In the genomic region with DNA sequence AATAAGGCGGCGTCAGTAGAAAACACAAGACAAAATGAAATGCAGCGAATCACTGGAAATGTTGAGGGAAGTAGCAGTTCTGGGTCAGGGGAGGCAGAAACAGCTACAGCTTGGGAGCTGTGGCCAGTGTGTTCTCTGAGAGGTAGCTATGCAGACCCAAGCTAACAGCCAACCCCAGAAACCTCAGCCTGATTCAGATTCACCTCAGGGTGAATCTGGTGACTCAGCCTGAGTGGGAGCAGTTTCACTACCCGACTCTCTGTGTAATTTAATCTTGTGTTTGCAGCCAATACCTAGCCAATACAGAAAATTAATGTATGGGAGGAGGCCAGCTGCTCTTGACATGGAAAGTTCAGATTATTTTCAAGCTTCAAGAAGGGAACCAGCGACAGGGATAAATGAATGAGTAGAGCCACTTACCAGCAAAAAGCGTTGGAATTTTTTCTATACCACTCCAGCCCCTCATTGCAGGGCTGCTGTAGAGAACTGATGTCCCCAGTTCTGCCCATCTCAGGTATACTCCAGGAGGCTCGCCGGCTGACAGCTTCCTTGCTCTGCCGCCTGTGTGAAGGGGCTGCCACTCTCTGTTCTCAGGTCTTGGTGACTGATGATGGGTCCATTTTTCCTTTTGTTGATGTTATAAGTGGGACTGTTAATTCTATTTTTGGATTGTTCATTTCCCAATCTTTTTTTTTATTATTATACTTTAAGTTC, we compare ENCODE assay signal across 8 cellular contexts. TPM values are rescaled to one million over a fixed set of nuclear protein-coding genes. Genes with fewer than 3 reads are reported as not detected.
DNase-seq lines count a peak whose midpoint lies in the region; ATAC-seq, FAIRE-seq and TF ChIP-seq lines count a peak whose summit lies in the region.

No MANE protein-coding gene starts in this region.

- no peak for FAIRE-seq in A549 (lab: Jason Lieb, UNC)

- ATAC-seq in A549 = peak; percentile 75 to 85; a peak in 5 of 6 replicates
- ATAC-seq in foreskin keratinocyte = peak; percentile 90
- peak; percentile 100 for ATAC-seq in stimulated activated naive CD8-positive, alpha-beta T cell treated with anti-CD3 and anti-CD28 coated beads, Interleukin-15, amount 100 ng/mL, for 72 hours

- CTCF ChIA-PET in A549 (lab: Yijun Ruan, JAX) = interaction anchor here (0.8 to 2.7 kb wide), 6 partner anchors 8 to 139 kb away, joined by 3 to 9 read pairs (median 6); partner anchors contain the start of gene IGFL3

- H3K4me3 ChIP-seq in A549 (no peak overlapping the region), H7 (ENCODE audit: insufficient read depth, low read depth, low read length) (no peak overlapping the region)

- H3K27me3 Mint-ChIP-seq in stimulated activated naive CD8-positive, alpha-beta T cell treated with anti-CD3 and anti-CD28 coated beads, Interleukin-15, amount 100 ng/mL, for 72 hours = peaks cover 69% of the 10 kb centered on the region
- H3K27me3 Mint-ChIP-seq in glutamatergic neuron (ENCODE audit: unreplicated experiment) = peaks cover 3% of the 10 kb centered on the region

- no peaks in the 10 kb centered on the region for H3K9me3 Mint-ChIP-seq in stimulated activated naive CD8-positive, alpha-beta T cell treated with anti-CD3 and anti-CD28 coated beads, Interleukin-15, amount 100 ng/mL, for 72 hours
- H3K9me3 Mint-ChIP-seq in glutamatergic neuron (ENCODE audit: unreplicated experiment) = peaks cover 2% of the 10 kb centered on the region

- peak overlapping the region in 1 of 2 donors; percentile 33 for H3K4me3 Mint-ChIP-seq in stimulated activated naive CD8-positive, alpha-beta T cell treated with anti-CD3 and anti-CD28 coated beads, Interleukin-15, amount 100 ng/mL, for 72 hours
- H3K4me3 Mint-ChIP-seq in glutamatergic neuron (ENCODE audit: unreplicated experiment) = no peak overlapping the region

- POLR2A ChIA-PET in A549 (lab: Yijun Ruan, JAX) = no interaction called here

- no peak overlapping the region for H3K27ac Mint-ChIP-seq in stimulated activated naive CD8-positive, alpha-beta T cell treated with anti-CD3 and anti-CD28 coated beads, Interleukin-15, amount 100 ng/mL, for 72 hours
- no peak overlapping the region for H3K27ac Mint-ChIP-seq in glutamatergic neuron (ENCODE audit: unreplicated experiment)

- DNase-seq in A549 (ENCODE audit: low read depth in 1 of 2, low spot score in 1 of 2) = peak in 1 of 2 experiments; percentile 70
- peak; percentile 22 for DNase-seq in H7
- DNase-seq in T1000 (lab: John Stamatoyannopoulos, UW) = peak; percentile 36
- DNase-seq in foreskin keratinocyte = peak; percentile 82 to 91
- peak; percentile 64 to 75 for DNase-seq in stimulated activated naive CD8-positive, alpha-beta T cell treated with anti-CD3 and anti-CD28 coated beads, Interleukin-15, amount 100 ng/mL, for 72 hours
- no peak for DNase-seq in occipital lobe (lab: John Stamatoyannopoulos, UW)
- no peak for DNase-seq in glutamatergic neuron
- no peak for DNase-seq in NCI-H2029 treated with DMSO at 0.1 percent for 48 hours (lab: John Stamatoyannopoulos, UW)

- H3K27ac ChIP-seq in A549 = peak overlapping the region; percentile 2 to 68; a peak in 3 of 6 replicates
- peak overlapping the region; percentile 88 for H3K27ac ChIP-seq in foreskin keratinocyte

- H3K36me3 Mint-ChIP-seq in glutamatergic neuron (ENCODE audit: unreplicated experiment) = no peaks in the 10 kb centered on the region

- WGBS in A549 (ENCODE audit: missing lambda C conversion rate) = 65% methylated on average over 9 of the region's 9 CpGs

- H3K4me1 ChIP-seq in A549 (peaks cover 13% of the 10 kb centered on the region), foreskin keratinocyte (peaks cover 16% of the 10 kb centered on the region)

- H3K36me3 ChIP-seq in H7 (replicated peaks; ENCODE audit: control insufficient read depth, insufficient read depth, low read length) = no peaks in the 10 kb centered on the region

- no peak for TF ChIP-seq POLR2A in A549 (IDR thresholded peaks at IDR 0.05; ENCODE audit: low read length)

- H3K4me1 Mint-ChIP-seq in stimulated activated naive CD8-positive, alpha-beta T cell treated with anti-CD3 and anti-CD28 coated beads, Interleukin-15, amount 100 ng/mL, for 72 hours = peaks cover 24% of the 10 kb centered on the region
- H3K4me1 Mint-ChIP-seq in glutamatergic neuron (ENCODE audit: low read depth, unreplicated experiment) = no peaks in the 10 kb centered on the region

- TF ChIP-seq CTCF in A549 (IDR thresholded peaks at IDR 0.05) (no peak), foreskin keratinocyte (conservative IDR thresholded peaks at IDR 0.05) (no peak), glutamatergic neuron (IDR thresholded peaks at IDR 0.05; ENCODE audit: partially characterized antibody, unreplicated experiment) (no peak)

- no peaks in the 10 kb centered on the region for H3K27me3 ChIP-seq in H7 (ENCODE audit: control insufficient read depth, insufficient read depth, low read length)
- H3K27me3 ChIP-seq in foreskin keratinocyte = no peaks in the 10 kb centered on the region

- no peak for TF ChIP-seq RAD21 in A549 (conservative IDR thresholded peaks at IDR 0.05 in 1 of 2, IDR thresholded peaks at IDR 0.05 in 1 of 2)

- H3K4me2 ChIP-seq in A549 = peak overlapping the region; percentile 35

- TF ChIP-seq EP300 in A549 (IDR thresholded peaks at IDR 0.05) = no peak

- H3K9me3 ChIP-seq in A549 = no peaks in the 10 kb centered on the region

TF ChIP-seq in A549, 52 proteins besides CTCF, POLR2A, EP300 and RAD21:
- TF ChIP-seq FOSL2 (IDR thresholded peaks at IDR 0.05) (peak; percentile 16; the same call in 1 of the 2 replicates), FOSL2 (CRISPR knock-in tag; IDR thresholded peaks at IDR 0.05) (no peak), SMC3 (IDR thresholded peaks at IDR 0.05) (no peak), JUN (IDR thresholded peaks at IDR 0.05) (no peak), REST (IDR thresholded peaks at IDR 0.05) (no peak), KDM5A (IDR thresholded peaks at IDR 0.05) (no peak), TFCP2L1 (CRISPR knock-in tag; IDR thresholded peaks at IDR 0.05) (no peak), RARB (CRISPR knock-in tag; IDR thresholded peaks at IDR 0.05) (no peak)

RNA-seq across cellular contexts. Expression of gene IGFL3, which starts 8.9 kb away (rescaled TPM):
- 0.16 TPM in 1 of 2 replicates, not detected in the other for polyA plus RNA-seq in A549 (2011; rRNA removed)
- 0.07 and 0.18 TPM in 2 replicates for polyA plus RNA-seq in A549 (2012; cell fraction: cytosol; rRNA removed)
- 0.08 TPM in 1 of 2 replicates, not detected in the other for polyA plus RNA-seq in A549 (2012; cell fraction: nucleus; rRNA removed)
- polyA plus RNA-seq in A549 (2017; fragmentation: RNase III; extraction: RNeasy Plus Mini Kit Qiagen cat#74134 plus additional on column Dnase treatment) = 0.44 to 1.1 TPM (median 0.66 TPM) in 3 replicates
- polyA minus RNA-seq in A549 (2011; rRNA and poly(A)+ RNA removed) = not detected in 2 replicates
- total RNA-seq in H7 (2014; rRNA removed; shearing (Covaris generic)) = not detected in 2 replicates
- total RNA-seq in foreskin keratinocyte = 2.3 and 5.2 TPM in 2 replicates
- 3.0 and 7.9 TPM in 2 replicates for polyA plus RNA-seq in foreskin keratinocyte
- total RNA-seq in occipital lobe = not detected
- not detected for total RNA-seq in glutamatergic neuron (ENCODE audit: unreplicated experiment)

RNA-seq across cellular contexts. Expression of gene IGFL2, which starts 32.5 kb away (rescaled TPM):
- polyA plus RNA-seq in A549 (2011; rRNA removed) = 0.78 and 1.9 TPM in 2 replicates
- polyA plus RNA-seq in A549 (2012; cell fraction: cytosol; rRNA removed) = 0.70 and 0.75 TPM in 2 replicates
- polyA plus RNA-seq in A549 (2012; cell fraction: nucleus; rRNA removed) = 0.42 and 0.68 TPM in 2 replicates
- polyA plus RNA-seq in A549 (2017; fragmentation: RNase III; extraction: RNeasy Plus Mini Kit Qiagen cat#74134 plus additional on column Dnase treatment) = 0.21 to 1.4 TPM (median 1.1 TPM) in 3 replicates
- 0.63 and 1.2 TPM in 2 replicates for polyA minus RNA-seq in A549 (2011; rRNA and poly(A)+ RNA removed)
- 0.17 TPM in 1 of 2 replicates, not detected in the other for total RNA-seq in H7 (2014; rRNA removed; shearing (Covaris generic))
- 0.39 and 0.65 TPM in 2 replicates for total RNA-seq in foreskin keratinocyte
- 0.30 and 0.81 TPM in 2 replicates for polyA plus RNA-seq in foreskin keratinocyte
- total RNA-seq in occipital lobe = 0.31 TPM
- total RNA-seq in glutamatergic neuron (ENCODE audit: unreplicated experiment) = not detected

Comparison
In these comparisons a context has a peak if more than half of its experiments do, and no peak if none do; other contexts are left out.
1. DNase-seq: peak in H7 (single experiment), T1000 (single experiment), foreskin keratinocyte (2 of 2) and stimulated activated naive CD8-positive, alpha-beta T cell treated with anti-CD3 and anti-CD28 coated beads, Interleukin-15, amount 100 ng/mL, for 72 hours (2 of 2); none in occipital lobe (single experiment), glutamatergic neuron (single experiment) and NCI-H2029 treated with DMSO at 0.1 percent for 48 hours (single experiment).
2. Peak in every context shown above with its lines, with median percentiles within 50 percentile points of each other: ATAC-seq.